9 cellular contexts compared by ENCODE assay signal in genomic region chr2:208315081-208315788, GRCh38. TPM values are rescaled to one million over a fixed set of nuclear protein-coding genes. Genes with fewer than 3 reads are reported as not detected.
DNase-seq lines count a peak whose midpoint lies in the region; ATAC-seq, FAIRE-seq and TF ChIP-seq lines count a peak whose summit lies in the region.
"Had no signal": no experiment of that assay in that cellular context is flagged by ENCODE, and none has a peak within 500 bp of the region (broad histone marks: within the 10 kb centered on the region; RNA-seq: fewer than 3 reads in every experiment).

No MANE protein-coding gene starts in this region.

- POLR2A ChIA-PET in IMR-90 (lab: Charles Lee; ENCODE audit: unreplicated experiment), result no interaction called here
- POLR2A ChIA-PET in HepG2 (lab: Yijun Ruan, JAX), result no interaction called here

- H2BK5ac ChIP-seq in IMR-90 (ENCODE audit: low read depth, low read length, poor library complexity, severe bottlenecking), result no peak overlapping the region

- dilution Hi-C loops in IMR-90 (cut with HindIII; ENCODE audit: low sequenced_read_pairs, unreplicated experiment), result no loop called here

- no peak for TF ChIP-seq RAD21 in IMR-90 (IDR thresholded peaks at IDR 0.05; ENCODE audit: low read length)
- no peak for TF ChIP-seq RAD21 in HepG2 (CRISPR knock-in tag; IDR thresholded peaks at IDR 0.05)

- in situ Hi-C loops in GM13977 (cut with MboI; ENCODE audit: low pct_unique_long_range_greater_than_20kb, low sequenced_read_pairs, unreplicated experiment), result no loop called here
- in situ Hi-C loops in IMR-90 (cut with MboI; ENCODE audit: low sequenced_read_pairs), result no loop called here
- in situ Hi-C loops in HepG2 (cut with HindIII; ENCODE audit: extremely low pct_ligation_motif_present, low pct_unique_long_range_greater_than_20kb), result no loop called here

- H3K4me3 ChIP-seq in IMR-90 (ENCODE audit: insufficient read depth, low read depth, low read length) (no peak overlapping the region), HepG2 (replicated peaks in 1 of 3; ENCODE audit: insufficient read depth in 1 of 3, low read depth in 2 of 3, low read length in 3 of 3) (no peak overlapping the region), ovary (no peak overlapping the region)
- H3K4me3 ChIP-seq: testis had no signal

- DNase-seq in GM13977 (ENCODE audit: low spot score) (peak; percentile 12), IMR-90 (peak; percentile 42), HepG2 (ENCODE audit: low spot score) (no peak), ovary (no peak), COR-L47 (lab: John Stamatoyannopoulos, UW) (no peak), SW 1271 (lab: John Stamatoyannopoulos, UW) (no peak)
- no peak for DNase-seq in stimulated activated CD4-positive, alpha-beta T cell treated with anti-CD3 and anti-CD28 coated beads, Interleukin-4, amount 100 ng/mL, for 24 hours
- DNase-seq: testis had no signal

- H3K27ac ChIP-seq in IMR-90 (ENCODE audit: insufficient read depth, low read length), result no peak overlapping the region
- no peak overlapping the region for H3K27ac ChIP-seq in HepG2 (ENCODE audit: extremely low read length, insufficient read depth, low read length)
- no peak overlapping the region for H3K27ac ChIP-seq in ovary
- H3K27ac ChIP-seq: testis had no signal

- no peak for TF ChIP-seq CTCF in GM13977 (IDR thresholded peaks at IDR 0.05; ENCODE audit: extremely low read depth, insufficient read depth, missing control alignments)
- no peak for TF ChIP-seq CTCF in IMR-90 (conservative IDR thresholded peaks at IDR 0.05; ENCODE audit: low read depth, low read length)
- no peak for TF ChIP-seq CTCF in HepG2 (CRISPR knock-in tag; IDR thresholded peaks at IDR 0.05)
- TF ChIP-seq CTCF in ovary (IDR thresholded peaks at IDR 0.05), result no peak

- no peak overlapping the region for H3K4ac ChIP-seq in IMR-90 (ENCODE audit: low read depth, low read length)

- no peak overlapping the region for H3K56ac ChIP-seq in IMR-90 (ENCODE audit: extremely low read depth, insufficient read depth, low read length)

- no peak overlapping the region for H3K14ac ChIP-seq in IMR-90 (replicated peaks; ENCODE audit: low read depth, low read length)

- no peak overlapping the region for H4K91ac ChIP-seq in IMR-90 (ENCODE audit: insufficient read depth, low read depth, low read length)

- H3K9me3 ChIP-seq in IMR-90 (ENCODE audit: control insufficient read depth, insufficient read depth, low read length) (no peaks in the 10 kb centered on the region), HepG2 (ENCODE audit: low read length) (no peaks in the 10 kb centered on the region), ovary (no peaks in the 10 kb centered on the region)
- H3K9me3 ChIP-seq: testis had no signal

- H4K20me1 ChIP-seq in IMR-90 (ENCODE audit: insufficient read depth, low read length) (no peaks in the 10 kb centered on the region), HepG2 (ENCODE audit: insufficient read depth, low read length) (no peaks in the 10 kb centered on the region)

- 0 out of 4 replicates have a peak, but pooled peaks cover 5% of the 10 kb centered on the region in 2 experiments for H3K79me1 ChIP-seq in IMR-90 (ENCODE audit: low read depth in 1 of 2, low read length in 2 of 2)

- peaks cover 22% of the 10 kb centered on the region for H3K36me3 ChIP-seq in IMR-90 (ENCODE audit: control insufficient read depth, insufficient read depth, low read length)
- peaks cover 17 to 32% of the 10 kb centered on the region in 2 experiments for H3K36me3 ChIP-seq in HepG2 (replicated peaks in 1 of 2; ENCODE audit: control insufficient read depth in 1 of 2, insufficient read depth in 2 of 2, low read length in 2 of 2)
- H3K36me3 ChIP-seq in ovary, result no peaks in the 10 kb centered on the region

- ATAC-seq in GM21717 (IDR thresholded peaks at IDR 0.05; ENCODE audit: unreplicated experiment), result peak; percentile 68
- no peak for ATAC-seq in IMR-90 (ENCODE audit: low read depth)
- no peak for ATAC-seq in HepG2

- H2AK5ac ChIP-seq in IMR-90 (ENCODE audit: low read depth, low read length), result no peak overlapping the region

- FAIRE-seq in HepG2 (lab: Jason Lieb, UNC), result no peak

- BruUV-seq in IMR-90 (replicated peaks; lab: Mats Ljungman, UMichigan) (no TSS peak), HepG2 (replicated peaks; lab: Mats Ljungman, UMichigan) (no TSS peak)

- TF ChIP-seq EP300 in HepG2 (IDR thresholded peaks at IDR 0.05; ENCODE audit: low read depth in 2 of 2, low read length in 2 of 2), result no peak
- TF ChIP-seq EP300 in HepG2 (CRISPR knock-in tag; IDR thresholded peaks at IDR 0.05; ENCODE audit: borderline replicate concordance), result no peak
- TF ChIP-seq EP300 in ovary (IDR thresholded peaks at IDR 0.05), result no peak

- no peak overlapping the region for H2AK9ac ChIP-seq in IMR-90 (replicated peaks; ENCODE audit: low read depth, low read length, poor library complexity)

- H2BK20ac ChIP-seq in IMR-90 (ENCODE audit: low read depth, low read length), result no peak overlapping the region

- no peak overlapping the region for H3K18ac ChIP-seq in IMR-90 (ENCODE audit: low read depth, low read length)

- H2BK120ac ChIP-seq in IMR-90 (ENCODE audit: low read depth, low read length), result no peak overlapping the region

- H2BK15ac ChIP-seq in IMR-90 (ENCODE audit: low read depth, low read length), result no peak overlapping the region

- no peaks in the 10 kb centered on the region for H3K4me1 ChIP-seq in IMR-90 (ENCODE audit: control insufficient read depth, insufficient read depth, low read length)
- no peaks in the 10 kb centered on the region for H3K4me1 ChIP-seq in HepG2 (ENCODE audit: insufficient read depth, low read length)
- peaks cover 1% of the 10 kb centered on the region for H3K4me1 ChIP-seq in ovary (ENCODE audit: insufficient read depth)

- H4K5ac ChIP-seq in IMR-90 (ENCODE audit: low read depth, low read length), result no peak overlapping the region

- WGBS in IMR-90 (ENCODE audit: extremely low coverage in 2 of 2, insufficient read length in 1 of 2), 2 experiments, result 100% methylated on average over 2 of the region's 8 CpGs; no CpG with 5 or more reads in 1 of the 2 experiments
- WGBS in HepG2 (ENCODE audit: low lambda C conversion rate), result 96% methylated on average over 8 of the region's 8 CpGs
- 77 to 85% (median 82%) methylated on average over 8 of the region's 8 CpGs for WGBS in ovary, 3 donors

- H3K9me1 ChIP-seq in IMR-90 (ENCODE audit: insufficient read depth, low read length), result no peaks in the 10 kb centered on the region

- intact Hi-C loops in IMR-90 (cut with micrococcal nuclease), result no loop called here
- intact Hi-C loops in HepG2 (cut with micrococcal nuclease; ENCODE audit: unreplicated experiment), result no loop called here
- intact Hi-C loops in ovary (cut with DNase I), result no loop called here

- CTCF ChIA-PET in IMR-90 (lab: Yijun Ruan, JAX), result interaction anchor here (0.6 to 0.7 kb wide), 2 partner anchors 30 to 140 kb away, joined by 3 read pairs; no protein-coding TSS in a partner anchor
- CTCF ChIA-PET in HepG2 (lab: Yijun Ruan, JAX; ENCODE audit: low intra/inter-chr PET ratio, low total read pairs), result no interaction called here

- H3K23ac ChIP-seq in IMR-90 (ENCODE audit: low read depth, low read length), result no peak overlapping the region

- no peaks in the 10 kb centered on the region for H3K27me3 ChIP-seq in IMR-90 (ENCODE audit: control insufficient read depth, insufficient read depth, low read length)
- no peaks in the 10 kb centered on the region for H3K27me3 ChIP-seq in HepG2 (ENCODE audit: control insufficient read depth in 1 of 2, insufficient read depth in 2 of 2, low read length in 2 of 2)
- H3K27me3 ChIP-seq in ovary, result no peaks in the 10 kb centered on the region
- H3K27me3 ChIP-seq: testis had no signal

- no peak overlapping the region for H4K8ac ChIP-seq in IMR-90 (ENCODE audit: low read depth in 2 of 2, low read length in 2 of 2)

- no peaks in the 10 kb centered on the region for H3K79me2 ChIP-seq in HepG2 (ENCODE audit: insufficient read depth, low read length)

- H2AFZ ChIP-seq in IMR-90 (replicated peaks; ENCODE audit: low read length, poor library complexity) (no peak overlapping the region), HepG2 (ENCODE audit: low read length) (no peak overlapping the region)

- H3K9ac ChIP-seq in IMR-90 (ENCODE audit: low read depth, low read length), result no peak overlapping the region
- no peak overlapping the region for H3K9ac ChIP-seq in HepG2 (ENCODE audit: insufficient read depth, low read depth, low read length)

- TF ChIP-seq POLR2A in IMR-90 (IDR thresholded peaks at IDR 0.05; ENCODE audit: low read depth, low read length), result no peak
- TF ChIP-seq POLR2A in HepG2 (IDR thresholded peaks at IDR 0.05; ENCODE audit: insufficient read depth in 1 of 2, low read depth in 2 of 2, low read length in 2 of 2), result no peak
- no peak for TF ChIP-seq POLR2A in ovary (IDR thresholded peaks at IDR 0.05)

- H3K4me2 ChIP-seq in IMR-90 (ENCODE audit: low read depth, low read length) (no peak overlapping the region), HepG2 (ENCODE audit: low read depth, low read length) (no peak overlapping the region)

RNA-seq across cellular contexts. Expression of gene PIKFYVE, which starts 49.2 kb away (rescaled TPM):
- 31.4 and 34.6 TPM in 2 replicates for total RNA-seq in IMR-90 (2012; rRNA removed)
- 7.3 and 9.3 TPM in 2 replicates for polyA plus RNA-seq in IMR-90 (2012; rRNA removed)
- 2.0 and 2.4 TPM in 2 replicates for polyA plus RNA-seq in IMR-90 (2012; cell fraction: cytosol; rRNA removed)
- 3.1 and 18.0 TPM in 2 replicates for polyA plus RNA-seq in IMR-90 (2012; cell fraction: nucleus; rRNA removed; ENCODE audit: low replicate concordance)
- total RNA-seq in HepG2 (2016; rRNA removed; fragmentation: Illumina TruSeq; extraction: Trizol), result 21.7 and 24.4 TPM in 2 replicates
- total RNA-seq in HepG2 (2016; cell fraction: cytosol; rRNA removed; fragmentation: Illumina TruSeq; extraction: Trizol; ENCODE audit: low read depth), result 5.9 and 6.9 TPM in 2 replicates
- 20.5 and 24.0 TPM in 2 replicates for total RNA-seq in HepG2 (2016; cell fraction: insoluble cytoplasmic fraction; rRNA removed; fragmentation: Illumina TruSeq; extraction: Trizol)
- 7.4 and 8.2 TPM in 2 replicates for total RNA-seq in HepG2 (2016; cell fraction: membrane; rRNA removed; fragmentation: Illumina TruSeq; extraction: Trizol)
- total RNA-seq in HepG2 (2016; cell fraction: nucleus; rRNA removed; fragmentation: Illumina TruSeq; extraction: Trizol), result 33.7 and 38.5 TPM in 2 replicates
- 15.8 and 20.2 TPM in 2 replicates for polyA plus RNA-seq in HepG2 (2011; rRNA removed)
- 7.0 and 10.6 TPM in 2 replicates for polyA plus RNA-seq in HepG2 (2011; cell fraction: cytosol; rRNA removed)
- polyA plus RNA-seq in HepG2 (2011; cell fraction: nucleus; rRNA removed), result 21.3 and 21.9 TPM in 2 replicates
- polyA plus RNA-seq in HepG2 (2012), result 13.3 and 15.2 TPM in 2 replicates
- polyA plus RNA-seq in HepG2 (2016; cell fraction: cytosol; fragmentation: Illumina TruSeq; extraction: Trizol; ENCODE audit: low read depth), result 0.29 and 0.55 TPM in 2 replicates
- polyA plus RNA-seq in HepG2 (2016; cell fraction: insoluble cytoplasmic fraction; fragmentation: Illumina TruSeq; extraction: Trizol; ENCODE audit: low read depth), result 11.0 and 11.9 TPM in 2 replicates
- 1.1 and 1.2 TPM in 2 replicates for polyA plus RNA-seq in HepG2 (2016; cell fraction: membrane; fragmentation: Illumina TruSeq; extraction: Trizol; ENCODE audit: low read depth)
- polyA plus RNA-seq in HepG2 (2016; cell fraction: nucleus; fragmentation: Illumina TruSeq; extraction: Trizol; ENCODE audit: insufficient read depth, low read depth), result 25.9 and 28.2 TPM in 2 replicates
- 27.0 and 45.7 TPM in 2 replicates for polyA minus RNA-seq in HepG2 (2011; rRNA and poly(A)+ RNA removed; ENCODE audit: low replicate concordance)
- 23.4 and 27.2 TPM in 2 replicates for polyA minus RNA-seq in HepG2 (2011; cell fraction: cytosol; rRNA and poly(A)+ RNA removed)
- polyA minus RNA-seq in HepG2 (2011; cell fraction: nucleus; rRNA and poly(A)+ RNA removed), result 130 and 131 TPM in 2 replicates
- 10 to 100 TPM; 19.1 to 29.8 (median 23.4) TPM for total RNA-seq in ovary
- 10 to 100 TPM in 1 of 2 donors, 1 to 10 TPM in 1; 6.9 to 11.5 TPM for polyA plus RNA-seq in ovary

Comparison
In these comparisons a context has a peak if more than half of its experiments do, and no peak if none do; other contexts are left out.
1. DNase-seq: peak in GM13977 (single experiment) and IMR-90 (single experiment); none in HepG2 (single experiment), ovary (0 of 5), stimulated activated CD4-positive, alpha-beta T cell treated with anti-CD3 and anti-CD28 coated beads, Interleukin-4, amount 100 ng/mL, for 24 hours (single experiment), COR-L47 (single experiment) and SW 1271 (0 of 2).